Comparison of ENCODE assay signal across 1 cellular context in genomic region chr11:47179655-47179991, GRCh38.
A peak's percentile ranks its signal among the peaks of the same experiment; 100 is the strongest.
TF ChIP-seq lines count a peak whose summit lies in the region.

No MANE protein-coding gene starts in this region.

TF ChIP-seq in HepG2, 621 proteins besides CTCF, POLR2A, EP300 and RAD21:
- no peak for TF ChIP-seq SOX5 (CRISPR knock-in tag; IDR thresholded peaks at IDR 0.05; ENCODE audit: borderline replicate concordance)
- TF ChIP-seq ZSCAN30 (CRISPR knock-in tag; IDR thresholded peaks at IDR 0.05): no peak
- TF ChIP-seq, protein P1, sequence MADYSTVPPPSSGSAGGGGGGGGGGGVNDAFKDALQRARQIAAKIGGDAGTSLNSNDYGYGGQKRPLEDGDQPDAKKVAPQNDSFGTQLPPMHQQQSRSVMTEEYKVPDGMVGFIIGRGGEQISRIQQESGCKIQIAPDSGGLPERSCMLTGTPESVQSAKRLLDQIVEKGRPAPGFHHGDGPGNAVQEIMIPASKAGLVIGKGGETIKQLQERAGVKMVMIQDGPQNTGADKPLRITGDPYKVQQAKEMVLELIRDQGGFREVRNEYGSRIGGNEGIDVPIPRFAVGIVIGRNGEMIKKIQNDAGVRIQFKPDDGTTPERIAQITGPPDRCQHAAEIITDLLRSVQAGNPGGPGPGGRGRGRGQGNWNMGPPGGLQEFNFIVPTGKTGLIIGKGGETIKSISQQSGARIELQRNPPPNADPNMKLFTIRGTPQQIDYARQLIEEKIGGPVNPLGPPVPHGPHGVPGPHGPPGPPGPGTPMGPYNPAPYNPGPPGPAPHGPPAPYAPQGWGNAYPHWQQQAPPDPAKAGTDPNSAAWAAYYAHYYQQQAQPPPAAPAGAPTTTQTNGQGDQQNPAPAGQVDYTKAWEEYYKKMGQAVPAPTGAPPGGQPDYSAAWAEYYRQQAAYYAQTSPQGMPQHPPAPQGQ (CRISPR knock-in tag; IDR thresholded peaks at IDR 0.05; ENCODE audit: borderline replicate concordance): 0 out of 2 replicates have a peak, but pooled peaks have one; percentile 28
- 0 out of 2 replicates have a peak, but pooled peaks have one; percentile 10 for TF ChIP-seq ZNF605 (CRISPR knock-in tag; IDR thresholded peaks at IDR 0.05)
- peak; percentile 77 for TF ChIP-seq STAG1 (CRISPR knock-in tag; IDR thresholded peaks at IDR 0.05)
- peak; percentile 72 for TF ChIP-seq SMC3 (IDR thresholded peaks at IDR 0.05; ENCODE audit: low read length)
- TF ChIP-seq BCL3 (CRISPR knock-in tag; IDR thresholded peaks at IDR 0.05): 0 out of 2 replicates have a peak, but pooled peaks have one; percentile 17
- TF ChIP-seq FOXO1 (CRISPR knock-in tag; IDR thresholded peaks at IDR 0.05): peak; percentile 12; the same call in 1 of the 2 replicates
- peak; percentile 71 for TF ChIP-seq XRCC5 (optimal IDR thresholded peaks at IDR 0.05; ENCODE audit: low read length)
